2 cellular contexts compared by ENCODE assay signal in genomic region chr2:110146183-110146944, GRCh38.
TF ChIP-seq lines count a peak whose summit lies in the region.

No MANE protein-coding gene starts in this region.

TF ChIP-seq in HepG2, 621 proteins besides CTCF, POLR2A, EP300 and RAD21 (continues in another document):
- TF ChIP-seq ZNF839 (CRISPR knock-in tag; IDR thresholded peaks at IDR 0.05; ENCODE audit: borderline replicate concordance) (no peak), ZNF614 (CRISPR knock-in tag; IDR thresholded peaks at IDR 0.05; ENCODE audit: borderline replicate concordance) (peak; percentile 78; the same call in 1 of the 2 replicates), FOXO1 (CRISPR knock-in tag; IDR thresholded peaks at IDR 0.05) (peak; percentile 62; the same call in 1 of the 2 replicates), GTF3A (CRISPR knock-in tag; conservative IDR thresholded peaks at IDR 0.05) (no peak), TBX2 (CRISPR knock-in tag; IDR thresholded peaks at IDR 0.05; ENCODE audit: borderline replicate concordance) (peak; percentile 94; the same call in 1 of the 2 replicates), RERE (CRISPR knock-in tag; IDR thresholded peaks at IDR 0.05; ENCODE audit: low read depth) (peak; percentile 44; the same call in 1 of the 2 replicates), PAX8 (CRISPR knock-in tag; IDR thresholded peaks at IDR 0.05; ENCODE audit: borderline replicate concordance) (no peak), BCL6 (CRISPR knock-in tag; IDR thresholded peaks at IDR 0.05) (peak; percentile 63; the same call in 1 of the 2 replicates), FOXP1 (IDR thresholded peaks at IDR 0.05) (no peak), FOXP1 (CRISPR knock-in tag; IDR thresholded peaks at IDR 0.05) (peak; percentile 65; the same call in 1 of the 2 replicates), GMEB1 (CRISPR knock-in tag; IDR thresholded peaks at IDR 0.05; ENCODE audit: borderline replicate concordance) (0 out of 2 replicates have a peak, but pooled peaks have one; percentile 17), IKZF5 (CRISPR knock-in tag; IDR thresholded peaks at IDR 0.05) (peak; percentile 43; the same call in 1 of the 2 replicates), ZNF136 (CRISPR knock-in tag; IDR thresholded peaks at IDR 0.05; ENCODE audit: low read depth) (no peak), FOXK1 (CRISPR knock-in tag; IDR thresholded peaks at IDR 0.05; ENCODE audit: borderline replicate concordance, low read depth) (0 out of 2 replicates have a peak, but pooled peaks have one; percentile 27), E2F2 (CRISPR knock-in tag; IDR thresholded peaks at IDR 0.05; ENCODE audit: borderline replicate concordance) (no peak), ADNP (CRISPR knock-in tag; IDR thresholded peaks at IDR 0.05) (no peak), MIER2 (CRISPR knock-in tag; IDR thresholded peaks at IDR 0.05) (peak; percentile 54; the same call in 1 of the 2 replicates), GATAD1 (CRISPR knock-in tag; IDR thresholded peaks at IDR 0.05) (no peak), MXI1 (IDR thresholded peaks at IDR 0.05; ENCODE audit: borderline replicate concordance, low read depth, low read length) (no peak), ZNF326 (CRISPR knock-in tag; IDR thresholded peaks at IDR 0.05; ENCODE audit: borderline replicate concordance) (no peak), ZNF274 (CRISPR knock-in tag; IDR thresholded peaks at IDR 0.05) (no peak), ZNF563 (CRISPR knock-in tag; IDR thresholded peaks at IDR 0.05) (no peak), TARDBP (CRISPR knock-in tag; IDR thresholded peaks at IDR 0.05) (peak; percentile 91)

TF ChIP-seq in WTC11, 78 proteins besides CTCF, POLR2A, EP300 and RAD21:
- TF ChIP-seq GABPB1 (CRISPR knock-in tag; IDR thresholded peaks at IDR 0.05), result peak; percentile 60; the same call in 1 of the 2 replicates
- TF ChIP-seq ZBTB21 (CRISPR knock-in tag; IDR thresholded peaks at IDR 0.05; ENCODE audit: borderline replicate concordance), result no peak
- no peak for TF ChIP-seq JUN (CRISPR knock-in tag; IDR thresholded peaks at IDR 0.05)
